Comparison of ENCODE assay signal across 1 cellular context in the genomic region with DNA sequence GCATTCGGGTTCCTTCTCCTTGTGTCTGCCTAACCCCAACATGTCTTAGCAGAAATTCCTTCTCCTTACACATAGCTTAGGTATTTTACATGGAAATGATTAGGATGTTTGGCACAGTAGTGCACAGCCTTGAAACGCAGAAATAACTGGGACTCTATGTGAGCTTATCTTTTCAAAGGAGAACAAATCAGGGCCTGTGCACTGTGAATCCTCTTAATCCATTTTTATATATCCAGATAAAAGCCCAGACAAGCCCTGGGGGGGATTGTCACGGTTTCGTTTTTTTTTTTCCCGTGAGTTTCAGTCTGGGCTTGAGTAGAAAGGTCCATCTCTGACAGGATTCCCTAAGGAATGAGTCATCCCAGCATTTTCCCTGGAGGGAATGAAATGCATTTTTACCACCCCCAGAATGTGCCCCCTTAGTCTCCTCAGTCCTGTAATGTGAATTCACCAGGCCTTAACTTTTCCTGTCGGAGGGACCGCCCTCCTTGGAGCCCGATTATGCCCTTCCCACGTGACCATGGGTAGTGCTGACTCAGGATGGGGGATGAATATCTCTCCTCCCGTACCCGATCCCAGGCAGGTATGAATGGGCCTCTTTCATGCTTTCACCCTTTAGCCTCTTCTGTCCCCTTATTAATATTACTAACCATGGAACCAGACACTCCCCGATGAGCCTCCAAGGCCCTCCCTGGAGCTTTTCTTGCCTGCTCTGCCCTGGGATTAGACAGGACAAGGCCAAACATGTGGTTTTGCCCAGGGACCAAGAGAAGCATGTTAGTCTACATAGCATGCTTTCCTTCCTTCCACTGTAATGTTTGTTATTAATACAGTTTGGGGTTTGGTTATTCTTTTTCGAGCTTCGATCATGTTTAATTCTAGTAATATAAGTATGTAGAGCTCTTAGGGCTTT.
TF ChIP-seq lines count a peak whose summit lies in the region.

No MANE protein-coding gene starts in this region.

TF ChIP-seq in WTC11, 78 proteins besides CTCF, POLR2A, EP300 and RAD21 (continued from another document):
- no peak for TF ChIP-seq ZNF281 (CRISPR knock-in tag; IDR thresholded peaks at IDR 0.05)
- no peak for TF ChIP-seq SOX15 (CRISPR knock-in tag; IDR thresholded peaks at IDR 0.05)
- TF ChIP-seq NR1H2 (CRISPR knock-in tag; IDR thresholded peaks at IDR 0.05) = no peak
- peak; percentile 80 for TF ChIP-seq USF1 (CRISPR knock-in tag; IDR thresholded peaks at IDR 0.05)
- no peak for TF ChIP-seq GRHL2 (CRISPR knock-in tag; IDR thresholded peaks at IDR 0.05; ENCODE audit: insufficient replicate concordance, severe bottlenecking)
- TF ChIP-seq, protein P1, sequence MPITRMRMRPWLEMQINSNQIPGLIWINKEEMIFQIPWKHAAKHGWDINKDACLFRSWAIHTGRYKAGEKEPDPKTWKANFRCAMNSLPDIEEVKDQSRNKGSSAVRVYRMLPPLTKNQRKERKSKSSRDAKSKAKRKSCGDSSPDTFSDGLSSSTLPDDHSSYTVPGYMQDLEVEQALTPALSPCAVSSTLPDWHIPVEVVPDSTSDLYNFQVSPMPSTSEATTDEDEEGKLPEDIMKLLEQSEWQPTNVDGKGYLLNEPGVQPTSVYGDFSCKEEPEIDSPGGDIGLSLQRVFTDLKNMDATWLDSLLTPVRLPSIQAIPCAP (CRISPR knock-in tag; IDR thresholded peaks at IDR 0.05) = no peak
- TF ChIP-seq ZNF396 (CRISPR knock-in tag; IDR thresholded peaks at IDR 0.05; ENCODE audit: borderline replicate concordance) = no peak
- TF ChIP-seq NFATC4 (CRISPR knock-in tag; IDR thresholded peaks at IDR 0.05) = no peak
- no peak for TF ChIP-seq MAX (CRISPR knock-in tag; IDR thresholded peaks at IDR 0.05)
- no peak for TF ChIP-seq CBFB (CRISPR knock-in tag; IDR thresholded peaks at IDR 0.05; ENCODE audit: low read depth)
- TF ChIP-seq, protein P2, sequence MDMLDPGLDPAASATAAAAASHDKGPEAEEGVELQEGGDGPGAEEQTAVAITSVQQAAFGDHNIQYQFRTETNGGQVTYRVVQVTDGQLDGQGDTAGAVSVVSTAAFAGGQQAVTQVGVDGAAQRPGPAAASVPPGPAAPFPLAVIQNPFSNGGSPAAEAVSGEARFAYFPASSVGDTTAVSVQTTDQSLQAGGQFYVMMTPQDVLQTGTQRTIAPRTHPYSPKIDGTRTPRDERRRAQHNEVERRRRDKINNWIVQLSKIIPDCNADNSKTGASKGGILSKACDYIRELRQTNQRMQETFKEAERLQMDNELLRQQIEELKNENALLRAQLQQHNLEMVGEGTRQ (CRISPR knock-in tag; IDR thresholded peaks at IDR 0.05) = peak; percentile 78
